2 cellular contexts compared by ENCODE assay signal in the genomic region with DNA sequence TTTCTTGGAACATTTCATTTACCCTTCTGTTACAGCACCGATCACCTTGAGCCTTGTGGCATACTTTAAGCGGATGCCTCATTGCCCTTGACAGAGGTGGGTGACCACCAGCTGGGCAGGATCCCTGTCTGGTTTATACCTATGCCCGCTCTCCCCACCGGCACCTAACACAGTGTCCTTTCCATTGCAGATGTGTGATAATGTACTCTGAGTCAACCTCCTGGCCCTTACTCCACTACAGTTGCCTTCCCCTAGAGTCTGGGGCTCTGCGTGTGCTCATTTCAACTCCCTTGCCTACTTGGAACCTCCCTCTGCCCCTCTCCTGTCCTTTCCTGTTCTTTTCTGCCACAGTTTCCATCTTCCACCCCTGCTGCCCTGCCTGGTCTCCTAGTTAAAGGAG.
TF ChIP-seq lines count a peak whose summit lies in the region.

No MANE protein-coding gene starts in this region.

TF ChIP-seq in A549, 52 proteins besides CTCF, POLR2A, EP300 and RAD21:
- TF ChIP-seq MAFK (IDR thresholded peaks at IDR 0.05; ENCODE audit: partially characterized antibody) = no peak
- no peak for TF ChIP-seq CHD4 (IDR thresholded peaks at IDR 0.05; ENCODE audit: borderline replicate concordance)
- no peak for TF ChIP-seq RNF2 (IDR thresholded peaks at IDR 0.05; ENCODE audit: borderline replicate concordance, low read depth)

TF ChIP-seq in H1, 55 proteins besides CTCF, POLR2A, EP300 and RAD21:
- TF ChIP-seq, protein P1, sequence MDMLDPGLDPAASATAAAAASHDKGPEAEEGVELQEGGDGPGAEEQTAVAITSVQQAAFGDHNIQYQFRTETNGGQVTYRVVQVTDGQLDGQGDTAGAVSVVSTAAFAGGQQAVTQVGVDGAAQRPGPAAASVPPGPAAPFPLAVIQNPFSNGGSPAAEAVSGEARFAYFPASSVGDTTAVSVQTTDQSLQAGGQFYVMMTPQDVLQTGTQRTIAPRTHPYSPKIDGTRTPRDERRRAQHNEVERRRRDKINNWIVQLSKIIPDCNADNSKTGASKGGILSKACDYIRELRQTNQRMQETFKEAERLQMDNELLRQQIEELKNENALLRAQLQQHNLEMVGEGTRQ (IDR thresholded peaks at IDR 0.05; ENCODE audit: low read length) = no peak
- TF ChIP-seq JUND (IDR thresholded peaks at IDR 0.05; ENCODE audit: low read length) (no peak), BCL11A (IDR thresholded peaks at IDR 0.05; ENCODE audit: low read depth in 2 of 2, low read length in 2 of 2) (no peak), EZH2 (IDR thresholded peaks at IDR 0.05; ENCODE audit: low read depth, low read length, severe bottlenecking) (no peak), ZNF274 (IDR thresholded peaks at IDR 0.05; ENCODE audit: borderline replicate concordance, extremely low read depth, low read length) (no peak), POU5F1 (IDR thresholded peaks at IDR 0.05; ENCODE audit: low read depth, low read length) (no peak), CREB1 (IDR thresholded peaks at IDR 0.05) (no peak), HDAC6 (IDR thresholded peaks at IDR 0.05; ENCODE audit: low read depth, low read length) (no peak)
